In the genomic region with DNA sequence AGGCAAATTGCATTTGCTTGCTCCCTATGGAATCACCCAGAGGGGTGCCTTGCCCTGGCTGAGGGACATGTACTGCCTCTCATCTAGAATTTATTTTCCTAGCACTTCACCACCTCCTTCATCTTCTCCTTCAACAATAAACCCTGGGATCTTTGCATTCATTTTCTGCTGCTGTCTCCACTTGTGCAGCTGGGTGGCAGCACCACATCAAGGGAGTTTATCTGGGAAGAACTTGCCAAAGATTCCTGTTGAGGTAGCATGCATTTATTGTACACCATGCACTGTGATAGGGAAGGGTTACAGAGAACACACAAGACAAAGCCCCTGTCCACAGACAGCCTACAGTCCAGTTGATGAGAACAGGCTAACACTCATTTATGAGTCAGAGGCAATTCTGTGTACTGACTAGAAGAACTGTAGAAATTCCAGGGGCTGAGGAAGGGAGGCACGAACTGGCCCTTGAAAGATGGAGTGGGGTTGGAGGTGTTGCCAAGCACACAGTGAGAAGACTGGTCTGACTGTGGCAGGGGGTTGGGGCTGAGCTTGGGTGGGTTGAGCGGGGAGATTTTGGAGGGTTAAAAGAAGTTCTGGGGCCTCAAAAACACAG, we compare ENCODE assay signal across 1 cellular context.
TF ChIP-seq lines count a peak whose summit lies in the region.

No MANE protein-coding gene starts in this region.

TF ChIP-seq in K562, 482 proteins besides CTCF, POLR2A, EP300 and RAD21 (continued from another document):
- TF ChIP-seq FOXA1 (IDR thresholded peaks at IDR 0.05; ENCODE audit: borderline replicate concordance) (no peak), PHF8 (IDR thresholded peaks at IDR 0.05; ENCODE audit: borderline replicate concordance, low read length) (no peak), CCNT2 (IDR thresholded peaks at IDR 0.05; ENCODE audit: borderline replicate concordance, extremely low read depth, insufficient read length, low read depth, low read length) (no peak), GMEB1 (CRISPR knock-in tag; IDR thresholded peaks at IDR 0.05) (no peak), ELF2 (CRISPR knock-in tag; IDR thresholded peaks at IDR 0.05) (no peak), MTA1 (IDR thresholded peaks at IDR 0.05; ENCODE audit: borderline replicate concordance) (no peak), DPF2 (IDR thresholded peaks at IDR 0.05) (no peak), SRSF1 (IDR thresholded peaks at IDR 0.05; ENCODE audit: low read depth, low read length) (no peak), KLF16 (IDR thresholded peaks at IDR 0.05) (0 out of 2 replicates have a peak, but pooled peaks have one; percentile 7), ZNF431 (CRISPR knock-in tag; IDR thresholded peaks at IDR 0.05) (no peak), ZNF717 (CRISPR knock-in tag; IDR thresholded peaks at IDR 0.05) (no peak), ZNF134 (CRISPR knock-in tag; conservative IDR thresholded peaks at IDR 0.05) (no peak), U2AF2 (optimal IDR thresholded peaks at IDR 0.05; ENCODE audit: low read depth, low read length) (no peak), ZNF766 (CRISPR knock-in tag; conservative IDR thresholded peaks at IDR 0.05) (0 out of 2 replicates have a peak, but pooled peaks have one; percentile 24), GATAD2B (IDR thresholded peaks at IDR 0.05; ENCODE audit: borderline replicate concordance) (no peak), STAG1 (CRISPR knock-in tag; IDR thresholded peaks at IDR 0.05; ENCODE audit: borderline replicate concordance) (peak; percentile 42; the same call in 1 of the 2 replicates), FOXP4 (CRISPR knock-in tag; IDR thresholded peaks at IDR 0.05; ENCODE audit: borderline replicate concordance) (no peak), GTF2A2 (tag; IDR thresholded peaks at IDR 0.05) (no peak), NFE2 (IDR thresholded peaks at IDR 0.05; ENCODE audit: low read depth) (no peak), ZKSCAN3 (CRISPR knock-in tag; IDR thresholded peaks at IDR 0.05) (no peak)
- TF ChIP-seq, protein P1, sequence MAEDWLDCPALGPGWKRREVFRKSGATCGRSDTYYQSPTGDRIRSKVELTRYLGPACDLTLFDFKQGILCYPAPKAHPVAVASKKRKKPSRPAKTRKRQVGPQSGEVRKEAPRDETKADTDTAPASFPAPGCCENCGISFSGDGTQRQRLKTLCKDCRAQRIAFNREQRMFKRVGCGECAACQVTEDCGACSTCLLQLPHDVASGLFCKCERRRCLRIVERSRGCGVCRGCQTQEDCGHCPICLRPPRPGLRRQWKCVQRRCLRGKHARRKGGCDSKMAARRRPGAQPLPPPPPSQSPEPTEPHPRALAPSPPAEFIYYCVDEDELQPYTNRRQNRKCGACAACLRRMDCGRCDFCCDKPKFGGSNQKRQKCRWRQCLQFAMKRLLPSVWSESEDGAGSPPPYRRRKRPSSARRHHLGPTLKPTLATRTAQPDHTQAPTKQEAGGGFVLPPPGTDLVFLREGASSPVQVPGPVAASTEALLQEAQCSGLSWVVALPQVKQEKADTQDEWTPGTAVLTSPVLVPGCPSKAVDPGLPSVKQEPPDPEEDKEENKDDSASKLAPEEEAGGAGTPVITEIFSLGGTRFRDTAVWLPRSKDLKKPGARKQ (CRISPR knock-in tag; IDR thresholded peaks at IDR 0.05): no peak
- TF ChIP-seq, protein P2, sequence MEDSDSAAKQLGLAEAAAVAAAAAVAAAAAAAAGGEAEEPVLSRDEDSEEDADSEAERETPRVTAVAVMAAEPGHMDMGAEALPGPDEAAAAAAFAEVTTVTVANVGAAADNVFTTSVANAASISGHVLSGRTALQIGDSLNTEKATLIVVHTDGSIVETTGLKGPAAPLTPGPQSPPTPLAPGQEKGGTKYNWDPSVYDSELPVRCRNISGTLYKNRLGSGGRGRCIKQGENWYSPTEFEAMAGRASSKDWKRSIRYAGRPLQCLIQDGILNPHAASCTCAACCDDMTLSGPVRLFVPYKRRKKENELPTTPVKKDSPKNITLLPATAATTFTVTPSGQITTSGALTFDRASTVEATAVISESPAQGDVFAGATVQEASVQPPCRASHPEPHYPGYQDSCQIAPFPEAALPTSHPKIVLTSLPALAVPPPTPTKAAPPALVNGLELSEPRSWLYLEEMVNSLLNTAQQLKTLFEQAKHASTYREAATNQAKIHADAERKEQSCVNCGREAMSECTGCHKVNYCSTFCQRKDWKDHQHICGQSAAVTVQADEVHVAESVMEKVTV (CRISPR knock-in tag; IDR thresholded peaks at IDR 0.05): 0 out of 2 replicates have a peak, but pooled peaks have one; percentile 33
- TF ChIP-seq, protein P3, sequence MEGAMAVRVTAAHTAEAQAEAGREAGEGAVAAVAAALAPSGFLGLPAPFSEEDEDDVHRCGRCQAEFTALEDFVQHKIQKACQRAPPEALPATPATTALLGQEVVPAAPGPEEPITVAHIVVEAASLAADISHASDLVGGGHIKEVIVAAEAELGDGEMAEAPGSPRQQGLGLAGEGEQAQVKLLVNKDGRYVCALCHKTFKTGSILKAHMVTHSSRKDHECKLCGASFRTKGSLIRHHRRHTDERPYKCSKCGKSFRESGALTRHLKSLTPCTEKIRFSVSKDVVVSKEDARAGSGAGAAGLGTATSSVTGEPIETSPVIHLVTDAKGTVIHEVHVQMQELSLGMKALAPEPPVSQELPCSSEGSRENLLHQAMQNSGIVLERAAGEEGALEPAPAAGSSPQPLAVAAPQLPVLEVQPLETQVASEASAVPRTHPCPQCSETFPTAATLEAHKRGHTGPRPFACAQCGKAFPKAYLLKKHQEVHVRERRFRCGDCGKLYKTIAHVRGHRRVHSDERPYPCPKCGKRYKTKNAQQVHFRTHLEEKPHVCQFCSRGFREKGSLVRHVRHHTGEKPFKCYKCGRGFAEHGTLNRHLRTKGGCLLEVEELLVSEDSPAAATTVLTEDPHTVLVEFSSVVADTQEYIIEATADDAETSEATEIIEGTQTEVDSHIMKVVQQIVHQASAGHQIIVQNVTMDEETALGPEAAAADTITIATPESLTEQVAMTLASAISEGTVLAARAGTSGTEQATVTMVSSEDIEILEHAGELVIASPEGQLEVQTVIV (CRISPR knock-in tag; IDR thresholded peaks at IDR 0.05; ENCODE audit: borderline replicate concordance): no peak
